In genomic region chr16:72909196-72909595, GRCh38 we compare ENCODE assay signal across 29 cellular contexts.
"Had no signal": no experiment of that assay in that cellular context is flagged by ENCODE, and none has a peak within 500 bp of the region (broad histone marks: within the 10 kb centered on the region; RNA-seq: fewer than 3 reads in every experiment).

No MANE protein-coding gene starts in this region.

- DNase-seq: activated CD4-positive, alpha-beta memory T cell treated with anti-CD3 and anti-CD28 coated beads, Interleukin-2, amount 10 ng/mL, durations not matched to agents 7 days and 5 days; activated CD4-positive, alpha-beta T cell treated with anti-CD3 and anti-CD28 coated beads for 36 hours; activated CD4-positive, alpha-beta T cell treated with anti-CD3 and anti-CD28 coated beads, Interleukin-2, amount 10 ng/mL, durations not matched to agents 24 days and 14 days; activated CD4-positive, alpha-beta T cell treated with anti-CD3 and anti-CD28 coated beads, Interleukin-2, amount 50 U/mL, for 4 hours; activated CD4-positive, CD25-positive, alpha-beta regulatory T cell; activated CD4-positive, CD25-positive, alpha-beta regulatory T cell treated with anti-CD3 and anti-CD28 coated beads, Interleukin-2, amount 50 U/mL, for 72 hours; activated CD8-positive, alpha-beta memory T cell treated with anti-CD3 and anti-CD28 coated beads, Interleukin-2, amount 50 U/mL, for 48 hours; activated gamma-delta T cell; activated naive CD4-positive, alpha-beta T cell; activated naive CD4-positive, alpha-beta T cell treated with anti-CD3 and anti-CD28 coated beads, Interleukin-2, amount 10 ng/mL, durations not matched to agents 7 days and 5 days; activated naive CD8-positive, alpha-beta T cell treated with anti-CD3 and anti-CD28 coated beads, Interleukin-2, amount 10 ng/mL, durations not matched to agents 7 days and 5 days; activated T-cell treated with anti-CD3 and anti-CD28 coated beads for 4 hours; activated T-cell treated with anti-CD3 and anti-CD28 coated beads, Interleukin-2, amount 50 U/mL, for 24 hours; activated T-cell treated with anti-CD3 and anti-CD28 coated beads, Interleukin-2, amount 50 U/mL, for 72 hours; amniotic stem cell; brain microvascular endothelial cell; colonic mucosa; effector memory CD4-positive, alpha-beta T cell; endodermal cell; foreskin fibroblast; glutamatergic neuron; heart left ventricle; T-helper 2 cell had no signal

- FAIRE-seq: astrocyte, bronchial epithelial cell, frontal cortex had no signal

- ATAC-seq: activated CD4-positive, alpha-beta T cell treated with anti-CD3 and anti-CD28 coated beads for 36 hours; activated naive CD4-positive, alpha-beta T cell treated with anti-CD3 and anti-CD28 coated beads, Interleukin-2, amount 50 U/mL, for 72 hours; activated T-cell treated with anti-CD3 and anti-CD28 coated beads, Interleukin-2, amount 50 U/mL, for 72 hours; esophagus mucosa had no signal

- H3K4me3 ChIP-seq: colonic mucosa, heart left ventricle had no signal

- H3K4me1 ChIP-seq: colonic mucosa had no signal

- H3K27ac ChIP-seq: brain microvascular endothelial cell, colonic mucosa, dorsolateral prefrontal cortex, heart left ventricle had no signal

- H3K27me3 ChIP-seq: brain microvascular endothelial cell, colonic mucosa, dorsolateral prefrontal cortex, heart left ventricle had no signal

- H3K9me3 ChIP-seq: colonic mucosa, heart left ventricle had no signal

- H3K36me3 ChIP-seq: brain microvascular endothelial cell, colonic mucosa, heart left ventricle had no signal
